ENCODE assay signal across 1 cellular context in the genomic region with DNA sequence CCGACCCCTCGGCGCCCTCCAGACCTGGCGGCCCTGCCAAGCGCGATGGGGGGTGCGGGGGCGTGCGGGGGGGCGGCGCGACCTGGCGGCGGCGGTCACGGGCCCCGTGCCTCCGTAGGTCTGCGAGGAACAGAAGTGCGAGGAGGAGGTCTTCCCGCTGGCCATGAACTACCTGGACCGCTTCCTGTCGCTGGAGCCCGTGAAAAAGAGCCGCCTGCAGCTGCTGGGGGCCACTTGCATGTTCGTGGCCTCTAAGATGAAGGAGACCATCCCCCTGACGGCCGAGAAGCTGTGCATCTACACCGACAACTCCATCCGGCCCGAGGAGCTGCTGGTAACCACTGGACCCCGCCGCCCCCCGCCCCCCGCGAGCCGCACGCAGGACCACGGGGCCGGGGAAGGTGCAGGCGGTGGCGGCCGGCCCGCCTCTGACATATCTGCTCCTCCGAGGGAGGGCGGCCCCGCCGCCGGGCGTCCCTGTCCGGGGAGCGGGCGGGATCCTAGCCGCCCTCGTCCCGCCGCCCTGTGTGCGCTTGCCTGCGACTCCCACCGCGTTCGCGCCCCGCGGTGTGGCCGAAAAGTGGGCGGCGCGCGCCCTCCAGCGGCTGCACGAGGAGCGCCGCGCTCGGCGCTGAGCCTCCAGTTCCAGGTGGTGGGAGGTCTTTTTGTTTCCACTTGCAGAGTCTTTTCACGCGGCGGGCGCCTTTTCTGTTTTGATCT.
A peak's percentile ranks its signal among the peaks of the same experiment; 100 is the strongest.
TF ChIP-seq lines count a peak whose summit lies in the region.

No MANE protein-coding gene starts in this region.

TF ChIP-seq in HepG2, 621 proteins besides CTCF, POLR2A, EP300 and RAD21 (continued from another document and continues in another):
- TF ChIP-seq HNF1A (IDR thresholded peaks at IDR 0.05; ENCODE audit: low read depth) (no peak), HNF1A (CRISPR knock-in tag; IDR thresholded peaks at IDR 0.05; ENCODE audit: borderline replicate concordance) (no peak), STAT5B (CRISPR knock-in tag; IDR thresholded peaks at IDR 0.05) (no peak), IRF1 (CRISPR knock-in tag; IDR thresholded peaks at IDR 0.05; ENCODE audit: low read depth) (no peak), ZMYM4 (CRISPR knock-in tag; IDR thresholded peaks at IDR 0.05) (peak; percentile 32; the same call in 1 of the 2 replicates), YY1 (IDR thresholded peaks at IDR 0.05; ENCODE audit: insufficient read depth, insufficient replicate concordance, low read depth, low read length) (peak; percentile 62), KDM5B (CRISPR knock-in tag; IDR thresholded peaks at IDR 0.05; ENCODE audit: borderline replicate concordance) (no peak), CERS6 (CRISPR knock-in tag; IDR thresholded peaks at IDR 0.05) (no peak), POLR2G (IDR thresholded peaks at IDR 0.05; ENCODE audit: low read depth, low read length) (peak; percentile 58), IRX3 (CRISPR knock-in tag; IDR thresholded peaks at IDR 0.05; ENCODE audit: borderline replicate concordance, low read depth) (0 out of 2 replicates have a peak, but pooled peaks have one; percentile 55), KLF15 (CRISPR knock-in tag; IDR thresholded peaks at IDR 0.05; ENCODE audit: borderline replicate concordance) (no peak), REXO4 (CRISPR knock-in tag; IDR thresholded peaks at IDR 0.05; ENCODE audit: borderline replicate concordance) (no peak), PBX3 (CRISPR knock-in tag; IDR thresholded peaks at IDR 0.05; ENCODE audit: borderline replicate concordance) (no peak), FOXP1 (IDR thresholded peaks at IDR 0.05) (no peak), FOXP1 (CRISPR knock-in tag; IDR thresholded peaks at IDR 0.05) (no peak), SRSF1 (optimal IDR thresholded peaks at IDR 0.05; ENCODE audit: low read depth, low read length) (no peak), RARG (CRISPR knock-in tag; IDR thresholded peaks at IDR 0.05; ENCODE audit: low read depth) (no peak), ATRX (CRISPR knock-in tag; IDR thresholded peaks at IDR 0.05; ENCODE audit: borderline replicate concordance) (no peak), ZFP36L1 (CRISPR knock-in tag; IDR thresholded peaks at IDR 0.05) (no peak), IKZF1 (IDR thresholded peaks at IDR 0.05) (no peak), ZNF660 (CRISPR knock-in tag; IDR thresholded peaks at IDR 0.05; ENCODE audit: borderline replicate concordance, low read depth) (no peak), SAFB2 (CRISPR knock-in tag; IDR thresholded peaks at IDR 0.05; ENCODE audit: borderline replicate concordance, low read depth) (no peak), GLI4 (CRISPR knock-in tag; IDR thresholded peaks at IDR 0.05; ENCODE audit: borderline replicate concordance) (no peak), ZMYM2 (CRISPR knock-in tag; IDR thresholded peaks at IDR 0.05) (no peak), MED8 (CRISPR knock-in tag; IDR thresholded peaks at IDR 0.05; ENCODE audit: insufficient replicate concordance) (no peak), RARA (CRISPR knock-in tag; IDR thresholded peaks at IDR 0.05) (no peak), NFE2 (CRISPR knock-in tag; IDR thresholded peaks at IDR 0.05) (no peak), ZNF614 (CRISPR knock-in tag; IDR thresholded peaks at IDR 0.05; ENCODE audit: borderline replicate concordance) (0 out of 2 replicates have a peak, but pooled peaks have one; percentile 57), PLSCR1 (CRISPR knock-in tag; IDR thresholded peaks at IDR 0.05; ENCODE audit: borderline replicate concordance) (no peak), ZNF343 (CRISPR knock-in tag; IDR thresholded peaks at IDR 0.05) (no peak), ZNF274 (CRISPR knock-in tag; IDR thresholded peaks at IDR 0.05) (no peak), ZNF784 (CRISPR knock-in tag; IDR thresholded peaks at IDR 0.05; ENCODE audit: borderline replicate concordance) (no peak), RFXAP (CRISPR knock-in tag; IDR thresholded peaks at IDR 0.05; ENCODE audit: borderline replicate concordance) (no peak; the same call in 1 of the 2 replicates), SRSF9 (IDR thresholded peaks at IDR 0.05; ENCODE audit: borderline replicate concordance, insufficient read depth, low read depth, low read length, poor library complexity, severe bottlenecking) (no peak)
- TF ChIP-seq, protein P1, sequence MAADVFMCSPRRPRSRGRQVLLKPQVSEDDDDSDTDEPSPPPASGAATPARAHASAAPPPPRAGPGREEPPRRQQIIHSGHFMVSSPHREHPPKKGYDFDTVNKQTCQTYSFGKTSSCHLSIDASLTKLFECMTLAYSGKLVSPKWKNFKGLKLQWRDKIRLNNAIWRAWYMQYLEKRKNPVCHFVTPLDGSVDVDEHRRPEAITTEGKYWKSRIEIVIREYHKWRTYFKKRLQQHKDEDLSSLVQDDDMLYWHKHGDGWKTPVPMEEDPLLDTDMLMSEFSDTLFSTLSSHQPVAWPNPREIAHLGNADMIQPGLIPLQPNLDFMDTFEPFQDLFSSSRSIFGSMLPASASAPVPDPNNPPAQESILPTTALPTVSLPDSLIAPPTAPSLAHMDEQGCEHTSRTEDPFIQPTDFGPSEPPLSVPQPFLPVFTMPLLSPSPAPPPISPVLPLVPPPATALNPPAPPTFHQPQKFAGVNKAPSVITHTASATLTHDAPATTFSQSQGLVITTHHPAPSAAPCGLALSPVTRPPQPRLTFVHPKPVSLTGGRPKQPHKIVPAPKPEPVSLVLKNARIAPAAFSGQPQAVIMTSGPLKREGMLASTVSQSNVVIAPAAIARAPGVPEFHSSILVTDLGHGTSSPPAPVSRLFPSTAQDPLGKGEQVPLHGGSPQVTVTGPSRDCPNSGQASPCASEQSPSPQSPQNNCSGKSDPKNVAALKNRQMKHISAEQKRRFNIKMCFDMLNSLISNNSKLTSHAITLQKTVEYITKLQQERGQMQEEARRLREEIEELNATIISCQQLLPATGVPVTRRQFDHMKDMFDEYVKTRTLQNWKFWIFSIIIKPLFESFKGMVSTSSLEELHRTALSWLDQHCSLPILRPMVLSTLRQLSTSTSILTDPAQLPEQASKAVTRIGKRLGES (CRISPR knock-in tag; IDR thresholded peaks at IDR 0.05; ENCODE audit: borderline replicate concordance) = no peak
- TF ChIP-seq, protein P2, sequence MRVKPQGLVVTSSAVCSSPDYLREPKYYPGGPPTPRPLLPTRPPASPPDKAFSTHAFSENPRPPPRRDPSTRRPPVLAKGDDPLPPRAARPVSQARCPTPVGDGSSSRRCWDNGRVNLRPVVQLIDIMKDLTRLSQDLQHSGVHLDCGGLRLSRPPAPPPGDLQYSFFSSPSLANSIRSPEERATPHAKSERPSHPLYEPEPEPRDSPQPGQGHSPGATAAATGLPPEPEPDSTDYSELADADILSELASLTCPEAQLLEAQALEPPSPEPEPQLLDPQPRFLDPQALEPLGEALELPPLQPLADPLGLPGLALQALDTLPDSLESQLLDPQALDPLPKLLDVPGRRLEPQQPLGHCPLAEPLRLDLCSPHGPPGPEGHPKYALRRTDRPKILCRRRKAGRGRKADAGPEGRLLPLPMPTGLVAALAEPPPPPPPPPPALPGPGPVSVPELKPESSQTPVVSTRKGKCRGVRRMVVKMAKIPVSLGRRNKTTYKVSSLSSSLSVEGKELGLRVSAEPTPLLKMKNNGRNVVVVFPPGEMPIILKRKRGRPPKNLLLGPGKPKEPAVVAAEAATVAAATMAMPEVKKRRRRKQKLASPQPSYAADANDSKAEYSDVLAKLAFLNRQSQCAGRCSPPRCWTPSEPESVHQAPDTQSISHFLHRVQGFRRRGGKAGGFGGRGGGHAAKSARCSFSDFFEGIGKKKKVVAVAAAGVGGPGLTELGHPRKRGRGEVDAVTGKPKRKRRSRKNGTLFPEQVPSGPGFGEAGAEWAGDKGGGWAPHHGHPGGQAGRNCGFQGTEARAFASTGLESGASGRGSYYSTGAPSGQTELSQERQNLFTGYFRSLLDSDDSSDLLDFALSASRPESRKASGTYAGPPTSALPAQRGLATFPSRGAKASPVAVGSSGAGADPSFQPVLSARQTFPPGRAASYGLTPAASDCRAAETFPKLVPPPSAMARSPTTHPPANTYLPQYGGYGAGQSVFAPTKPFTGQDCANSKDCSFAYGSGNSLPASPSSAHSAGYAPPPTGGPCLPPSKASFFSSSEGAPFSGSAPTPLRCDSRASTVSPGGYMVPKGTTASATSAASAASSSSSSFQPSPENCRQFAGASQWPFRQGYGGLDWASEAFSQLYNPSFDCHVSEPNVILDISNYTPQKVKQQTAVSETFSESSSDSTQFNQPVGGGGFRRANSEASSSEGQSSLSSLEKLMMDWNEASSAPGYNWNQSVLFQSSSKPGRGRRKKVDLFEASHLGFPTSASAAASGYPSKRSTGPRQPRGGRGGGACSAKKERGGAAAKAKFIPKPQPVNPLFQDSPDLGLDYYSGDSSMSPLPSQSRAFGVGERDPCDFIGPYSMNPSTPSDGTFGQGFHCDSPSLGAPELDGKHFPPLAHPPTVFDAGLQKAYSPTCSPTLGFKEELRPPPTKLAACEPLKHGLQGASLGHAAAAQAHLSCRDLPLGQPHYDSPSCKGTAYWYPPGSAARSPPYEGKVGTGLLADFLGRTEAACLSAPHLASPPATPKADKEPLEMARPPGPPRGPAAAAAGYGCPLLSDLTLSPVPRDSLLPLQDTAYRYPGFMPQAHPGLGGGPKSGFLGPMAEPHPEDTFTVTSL (CRISPR knock-in tag; IDR thresholded peaks at IDR 0.05; ENCODE audit: borderline replicate concordance) = no peak
- TF ChIP-seq, protein P3, sequence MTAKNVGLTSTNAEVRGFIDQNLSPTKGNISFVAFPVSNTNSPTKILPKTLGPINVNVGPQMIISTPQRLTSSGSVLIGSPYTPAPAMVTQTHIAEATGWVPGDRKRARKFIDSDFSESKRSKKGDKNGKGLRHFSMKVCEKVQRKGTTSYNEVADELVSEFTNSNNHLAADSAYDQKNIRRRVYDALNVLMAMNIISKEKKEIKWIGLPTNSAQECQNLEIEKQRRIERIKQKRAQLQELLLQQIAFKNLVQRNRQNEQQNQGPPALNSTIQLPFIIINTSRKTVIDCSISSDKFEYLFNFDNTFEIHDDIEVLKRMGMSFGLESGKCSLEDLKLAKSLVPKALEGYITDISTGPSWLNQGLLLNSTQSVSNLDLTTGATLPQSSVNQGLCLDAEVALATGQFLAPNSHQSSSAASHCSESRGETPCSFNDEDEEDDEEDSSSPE (CRISPR knock-in tag; IDR thresholded peaks at IDR 0.05) = peak; percentile 84
- TF ChIP-seq, protein P4, sequence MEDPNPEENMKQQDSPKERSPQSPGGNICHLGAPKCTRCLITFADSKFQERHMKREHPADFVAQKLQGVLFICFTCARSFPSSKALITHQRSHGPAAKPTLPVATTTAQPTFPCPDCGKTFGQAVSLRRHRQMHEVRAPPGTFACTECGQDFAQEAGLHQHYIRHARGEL (CRISPR knock-in tag; IDR thresholded peaks at IDR 0.05) = no peak
